Comparison of ENCODE assay signal across 8 cellular contexts in the genomic region with DNA sequence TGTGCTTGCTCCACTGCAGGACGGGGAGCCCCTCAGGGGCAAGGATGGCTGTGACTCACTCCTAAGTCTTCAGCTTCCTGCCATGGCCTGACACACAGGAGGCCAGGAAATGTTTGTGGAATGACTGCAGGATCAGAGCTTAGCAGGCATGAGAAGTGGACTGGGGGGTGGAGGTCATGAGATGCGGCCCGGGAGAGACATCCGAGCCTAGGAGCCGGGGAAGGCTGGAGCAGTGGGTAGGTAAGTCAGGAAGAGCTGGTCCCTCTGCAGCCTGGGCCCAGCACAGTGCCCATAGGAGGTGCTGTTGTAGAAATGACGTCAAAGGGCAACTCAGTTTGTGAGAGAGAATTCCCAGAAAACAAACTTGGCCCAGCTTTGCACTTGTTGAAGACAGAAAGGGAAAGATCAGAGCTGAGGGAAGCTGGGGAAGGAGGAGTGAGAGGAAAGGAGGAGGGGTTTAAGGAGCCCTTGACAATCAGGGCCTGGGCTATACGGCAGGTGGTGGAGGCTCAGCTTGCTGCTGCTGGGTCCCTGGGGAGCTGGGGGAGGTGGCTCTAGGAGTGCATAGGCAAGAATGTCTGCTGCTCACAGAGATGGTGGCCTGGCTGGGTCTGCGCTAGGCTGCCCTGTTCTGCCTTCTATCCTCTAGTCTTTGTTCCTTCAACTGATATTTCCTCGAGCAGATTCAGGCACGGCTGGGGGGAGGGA. TPM values are rescaled to one million over a fixed set of nuclear protein-coding genes. Genes with fewer than 3 reads are reported as not detected.
DNase-seq lines count a peak whose midpoint lies in the region; ATAC-seq and TF ChIP-seq lines count a peak whose summit lies in the region.

No MANE protein-coding gene starts in this region.

- peak overlapping the region; percentile 95 for H3K27ac Mint-ChIP-seq in chondrocyte (ENCODE audit: unreplicated experiment)

- intact Hi-C loops in Right ventricle myocardium inferior (cut with DNase I) = no loop called here

- H3K9me3 ChIP-seq in right atrium auricular region = no peaks in the 10 kb centered on the region

- no peaks in the 10 kb centered on the region for H3K27me3 Mint-ChIP-seq in chondrocyte (ENCODE audit: low read depth)

- peaks cover 0 to 18% of the 10 kb centered on the region in 2 donors for H3K4me1 ChIP-seq in right atrium auricular region

- no peaks in the 10 kb centered on the region for H3K36me3 ChIP-seq in right atrium auricular region

- TF ChIP-seq CTCF in right atrium auricular region (IDR thresholded peaks at IDR 0.05) = no peak
- TF ChIP-seq CTCF in chondrocyte (IDR thresholded peaks at IDR 0.05) = peak; percentile 73

- H3K4me3 Mint-ChIP-seq in chondrocyte (ENCODE audit: unreplicated experiment) = peak overlapping the region; percentile 43

- peak overlapping the region in 1 of 2 donors; percentile 25 for H3K27ac ChIP-seq in right atrium auricular region

- peak; percentile 53 for ATAC-seq in Right ventricle myocardium inferior
- peak; percentile 68 for ATAC-seq in HG02759 (IDR thresholded peaks at IDR 0.05; ENCODE audit: unreplicated experiment)

- DNase-seq in Right ventricle myocardium inferior (ENCODE audit: missing footprints) (no peak), right atrium auricular region (ENCODE audit: low spot score) (no peak), NCI-H524 treated with DMSO at 0.1 percent for 48 hours (lab: John Stamatoyannopoulos, UW) (peak; percentile 87), chondrocyte (ENCODE audit: low spot score) (no peak), non-pigmented ciliary epithelial cell (ENCODE audit: low read depth) (peak; percentile 96), activated gamma-delta T cell (lab: John Stamatoyannopoulos, UW) (no peak), mucosa of gallbladder (ENCODE audit: low spot score) (no peak)

- no peaks in the 10 kb centered on the region for H3K9me3 Mint-ChIP-seq in chondrocyte (ENCODE audit: low read depth)

- H3K27me3 ChIP-seq in right atrium auricular region = no peaks in the 10 kb centered on the region

- no peaks in the 10 kb centered on the region for H3K36me3 Mint-ChIP-seq in chondrocyte (ENCODE audit: low read depth)

- H3K4me1 Mint-ChIP-seq in chondrocyte (ENCODE audit: low read depth) = peaks cover 47% of the 10 kb centered on the region

- H3K4me3 ChIP-seq in right atrium auricular region = no peak overlapping the region

RNA-seq across cellular contexts. Expression of gene POU2F2, which starts 18.5 kb away (rescaled TPM):
- total RNA-seq in Right ventricle myocardium inferior = 1.5 TPM
- total RNA-seq in right atrium auricular region = under 1 TPM; 0.11 to 0.83 TPM
- total RNA-seq in chondrocyte = 0.58 to 1.5 TPM (median 0.62 TPM) in 3 replicates
- total RNA-seq in mucosa of gallbladder = 4.3 TPM

RNA-seq across cellular contexts. Expression of gene ZNF574, which starts 37.8 kb away (rescaled TPM):
- total RNA-seq in Right ventricle myocardium inferior = 9.1 TPM
- total RNA-seq in right atrium auricular region = 10 to 100 TPM in 1 of 2 donors, 1 to 10 TPM in 1; 8.1 to 13.6 TPM
- 11.2 to 13.0 TPM (median 12.4 TPM) in 3 replicates for total RNA-seq in chondrocyte
- total RNA-seq in mucosa of gallbladder = 17.1 TPM

RNA-seq across cellular contexts. Expression of gene GRIK5, which starts 43.8 kb away (rescaled TPM):
- 5.1 TPM for total RNA-seq in Right ventricle myocardium inferior
- total RNA-seq in right atrium auricular region = 10 to 100 TPM in 1 of 2 donors, 1 to 10 TPM in 1; 8.1 to 17.1 TPM
- total RNA-seq in chondrocyte = 0.36 to 0.59 TPM (median 0.37 TPM) in 3 replicates
- total RNA-seq in mucosa of gallbladder = 9.8 TPM

Comparison
In these comparisons a context has a peak if more than half of its experiments do, and no peak if none do; other contexts are left out.
1. DNase-seq: peak in NCI-H524 treated with DMSO at 0.1 percent for 48 hours (single experiment) and non-pigmented ciliary epithelial cell (single experiment); none in Right ventricle myocardium inferior (single experiment), right atrium auricular region (single experiment), chondrocyte (single experiment), activated gamma-delta T cell (single experiment) and mucosa of gallbladder (single experiment).